Comparison of ENCODE assay signal across 1 cellular context in the genomic region with DNA sequence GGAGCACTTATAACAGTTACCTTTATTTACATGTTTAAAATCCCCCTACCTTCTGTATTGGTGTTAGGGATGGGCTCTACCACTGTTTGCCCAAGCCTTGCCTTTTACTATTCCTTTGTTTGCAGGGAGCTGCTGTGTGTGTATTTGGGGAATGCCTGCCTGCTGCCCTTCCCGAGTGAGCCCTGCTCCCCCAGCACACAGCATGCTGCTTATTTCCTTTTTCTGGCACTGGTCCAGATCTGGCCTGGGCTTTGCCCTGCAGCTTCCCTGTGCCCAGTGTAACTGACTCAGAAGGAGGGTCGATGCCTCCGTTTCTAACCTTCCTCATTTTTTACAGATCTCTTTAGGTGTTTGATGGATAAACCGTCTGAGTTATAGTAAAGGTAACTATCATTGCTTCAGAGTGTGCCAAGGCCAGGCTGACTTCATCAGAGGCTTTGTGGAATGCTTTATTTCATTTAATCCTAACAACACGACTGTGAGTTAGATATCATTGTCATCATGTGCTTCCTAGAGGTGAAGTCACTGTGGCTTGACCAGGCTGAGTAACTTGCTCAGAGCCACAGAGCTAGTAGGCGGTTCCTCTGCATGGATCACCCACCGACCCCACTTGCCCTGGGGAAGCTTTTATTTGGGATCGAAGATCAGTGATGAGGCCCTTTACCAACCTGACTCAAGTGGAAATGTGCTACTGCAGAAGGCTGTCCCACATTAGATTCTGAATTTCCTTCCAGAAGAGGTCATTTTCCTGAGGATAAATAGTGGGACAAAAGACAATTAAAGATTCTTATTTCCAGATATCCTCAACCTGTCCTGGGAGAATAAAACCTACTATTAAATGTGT.
A peak's percentile ranks its signal among the peaks of the same experiment; 100 is the strongest.
TF ChIP-seq lines count a peak whose summit lies in the region.

No MANE protein-coding gene starts in this region.

TF ChIP-seq in IMR-90, 13 proteins besides CTCF, POLR2A, EP300 and RAD21:
- TF ChIP-seq ELK1 (IDR thresholded peaks at IDR 0.05; ENCODE audit: borderline replicate concordance, low read depth, low read length) (no peak), CEBPB (IDR thresholded peaks at IDR 0.05; ENCODE audit: low read depth, low read length) (peak; percentile 54)
